In genomic region chr5:83360573-83360972, GRCh38 we compare ENCODE assay signal across 22 cellular contexts.
DNase-seq lines count a peak whose midpoint lies in the region; ATAC-seq, FAIRE-seq and TF ChIP-seq lines count a peak whose summit lies in the region.
"Had no signal": no experiment of that assay in that cellular context is flagged by ENCODE, and none has a peak within 500 bp of the region (broad histone marks: within the 10 kb centered on the region; RNA-seq: fewer than 3 reads in every experiment).

No MANE protein-coding gene starts in this region.

- no peak for TF ChIP-seq CTCF in K562 (IDR thresholded peaks at IDR 0.05 in 2 of 3, conservative IDR thresholded peaks at IDR 0.05 in 1 of 3; ENCODE audit: insufficient read depth in 2 of 3, low read depth in 1 of 3, low read length in 3 of 3)
- TF ChIP-seq CTCF in ovary (IDR thresholded peaks at IDR 0.05): no peak

- no peaks in the 10 kb centered on the region for H4K20me1 ChIP-seq in K562 (replicated peaks; ENCODE audit: control insufficient read depth, insufficient read depth, low read length)

- CTCF ChIA-PET in K562 (lab: Yijun Ruan, JAX; ENCODE audit: low intra/inter-chr PET ratio): no interaction called here

- no peaks in the 10 kb centered on the region for H3K9me1 ChIP-seq in K562 (ENCODE audit: control insufficient read depth, insufficient read depth, low read length)

- no peak for TF ChIP-seq RAD21 in K562 (CRISPR knock-in tag; conservative IDR thresholded peaks at IDR 0.05 in 1 of 2, IDR thresholded peaks at IDR 0.05 in 1 of 2)

- H2BK15ac ChIP-seq in mesendoderm (replicated peaks; ENCODE audit: low read depth): no peak overlapping the region

- no peak overlapping the region for H3K4me2 ChIP-seq in K562 (ENCODE audit: insufficient read depth, low read length)
- no peak overlapping the region for H3K4me2 ChIP-seq in mesendoderm (ENCODE audit: low read length)
- H3K4me2 ChIP-seq: PC-9 had no signal

- no peak overlapping the region for H2AFZ ChIP-seq in K562 (ENCODE audit: low read depth, low read length)
- H2AFZ ChIP-seq: PC-9 had no signal

- no peak overlapping the region for H3K18ac ChIP-seq in mesendoderm (ENCODE audit: low read length)

- H3K27me3 ChIP-seq in K562 (ENCODE audit: control insufficient read depth in 2 of 2, insufficient read depth in 2 of 2, low read length in 2 of 2) (no peaks in the 10 kb centered on the region), mesendoderm (ENCODE audit: insufficient read depth, low read length, poor library complexity) (no peaks in the 10 kb centered on the region), ovary (no peaks in the 10 kb centered on the region)

- no peak overlapping the region for H4K5ac ChIP-seq in mesendoderm (ENCODE audit: low read length)

- no peak overlapping the region for H3K56ac ChIP-seq in mesendoderm (ENCODE audit: low read length)

- no peak overlapping the region for H2BK5ac ChIP-seq in mesendoderm (ENCODE audit: low read length)

- H3K9me3 ChIP-seq in K562 (replicated peaks; ENCODE audit: control insufficient read depth, insufficient read depth, low read depth, low read length): no peaks in the 10 kb centered on the region
- no peaks in the 10 kb centered on the region for H3K9me3 ChIP-seq in ovary

- 0% methylated on average over 2 of the region's 2 CpGs for WGBS in K562 (ENCODE audit: insufficient coverage, low coverage, missing lambda C conversion rate)
- WGBS in mesendoderm (ENCODE audit: extremely low coverage, insufficient coverage, low lambda C conversion rate): no CpG with 5 or more reads among the region's 2 CpGs
- 72 to 86% (median 82%) methylated on average over 2 of the region's 2 CpGs for WGBS in ovary, 3 donors

- POLR2A ChIA-PET in K562 (lab: Yijun Ruan, JAX): no interaction called here

- H3K4me3 ChIP-seq in K562: no peak overlapping the region
- H3K4me3 ChIP-seq in mesendoderm (ENCODE audit: low read length): no peak overlapping the region
- no peak overlapping the region for H3K4me3 ChIP-seq in ovary
- H3K4me3 ChIP-seq: PC-9 had no signal

- FAIRE-seq in K562 (lab: Jason Lieb, UNC): peak; percentile 89
- FAIRE-seq: GM12891, GM19239 had no signal

- H3K4me1 ChIP-seq in K562 (replicated peaks in 1 of 2; ENCODE audit: control insufficient read depth in 2 of 2, insufficient read depth in 2 of 2, low read length in 2 of 2) (peaks cover 0 to 19% of the 10 kb centered on the region in 2 experiments; a peak in 3 of 5 replicates), mesendoderm (ENCODE audit: control insufficient read depth, low read depth, low read length) (no peaks in the 10 kb centered on the region), ovary (ENCODE audit: insufficient read depth) (no peaks in the 10 kb centered on the region)

- H4K8ac ChIP-seq in mesendoderm (ENCODE audit: low read depth, low read length): no peak overlapping the region

- no peak overlapping the region for H3K9ac ChIP-seq in K562 (ENCODE audit: insufficient read depth in 1 of 2, low read depth in 2 of 2, low read length in 2 of 2)
- no peak overlapping the region for H3K9ac ChIP-seq in mesendoderm (ENCODE audit: low read length)

- H3K36me3 ChIP-seq in K562 (ENCODE audit: control insufficient read depth, insufficient read depth, low read length) (no peaks in the 10 kb centered on the region), mesendoderm (ENCODE audit: control insufficient read depth, insufficient read depth, low read length) (no peaks in the 10 kb centered on the region), ovary (no peaks in the 10 kb centered on the region)

- H3K27ac ChIP-seq in K562 (ENCODE audit: extremely low read depth, low read depth, low read length) (no peak overlapping the region), mesendoderm (ENCODE audit: low read depth, low read length) (no peak overlapping the region), ovary (no peak overlapping the region)
- H3K27ac ChIP-seq: 22Rv1, PC-9, RWPE1 had no signal

- H3K23ac ChIP-seq in mesendoderm (ENCODE audit: low read length): no peak overlapping the region

- no peaks in the 10 kb centered on the region for H3K79me2 ChIP-seq in K562 (ENCODE audit: control insufficient read depth, insufficient read depth, low read length)
- H3K79me2 ChIP-seq in mesendoderm (ENCODE audit: control insufficient read depth, insufficient read depth, low read length): no peaks in the 10 kb centered on the region

- intact Hi-C loops in K562 (cut with micrococcal nuclease): no loop called here
- intact Hi-C loops in ovary (cut with DNase I): no loop called here

- no peak overlapping the region for H2BK120ac ChIP-seq in mesendoderm (ENCODE audit: low read depth, low read length)

- H3K4ac ChIP-seq in mesendoderm (ENCODE audit: low read depth, low read length): no peak overlapping the region

- TF ChIP-seq EP300 in K562 (IDR thresholded peaks at IDR 0.05; ENCODE audit: low read length) (peak; percentile 49), ovary (IDR thresholded peaks at IDR 0.05) (no peak)

- peak; percentile 94 for ATAC-seq in K562
- ATAC-seq in HG02588 (IDR thresholded peaks at IDR 0.05; ENCODE audit: unreplicated experiment): no peak

- no peak for TF ChIP-seq POLR2A in K562 (conservative IDR thresholded peaks at IDR 0.05)
- TF ChIP-seq POLR2A in ovary (IDR thresholded peaks at IDR 0.05): no peak

- no TSS peak for BruUV-seq in K562 (replicated peaks; lab: Mats Ljungman, UMichigan)

- in situ Hi-C loops in K562 (cut with MboI): no loop called here

- DNase-seq in DMS53 (lab: John Stamatoyannopoulos, UW) (peak; percentile 4), DMS53 treated with DMSO at 0.1 percent for 48 hours (lab: John Stamatoyannopoulos, UW; ENCODE audit: unreplicated experiment) (no peak), LoVo (ENCODE audit: low spot score) (peak; percentile 13), K562 (ENCODE audit: extremely low read depth in 1 of 4, low spot score in 3 of 4) (peak; percentile 13 to 92 (median 40)), mesendoderm (peak; percentile 5), ovary (no peak)
- no peak for DNase-seq in activated CD4-positive, alpha-beta T cell treated with anti-CD3 and anti-CD28 coated beads, Interleukin-2, amount 50 U/mL, for 48 hours
- DNase-seq: EL, GOT3, HFFc6, MV-4-11, NCI-H1417, NCI-H187, NCI-H2227 treated with DMSO at 0.1 percent for 48 hours, NCI-H524, NCI-H82, PC-9 had no signal

- no peak overlapping the region for H2AK5ac ChIP-seq in mesendoderm (ENCODE audit: low read length)

- no peaks in the 10 kb centered on the region for H3K79me1 ChIP-seq in mesendoderm (ENCODE audit: low read length)

TF ChIP-seq in K562, 482 proteins besides CTCF, POLR2A, EP300 and RAD21 (continues in another document):
- TF ChIP-seq ZBTB49 (CRISPR knock-in tag; IDR thresholded peaks at IDR 0.05; ENCODE audit: borderline replicate concordance) (no peak), ZMIZ1 (IDR thresholded peaks at IDR 0.05; ENCODE audit: low read depth in 2 of 2, low read length in 2 of 2) (no peak)
- TF ChIP-seq, protein P1, sequence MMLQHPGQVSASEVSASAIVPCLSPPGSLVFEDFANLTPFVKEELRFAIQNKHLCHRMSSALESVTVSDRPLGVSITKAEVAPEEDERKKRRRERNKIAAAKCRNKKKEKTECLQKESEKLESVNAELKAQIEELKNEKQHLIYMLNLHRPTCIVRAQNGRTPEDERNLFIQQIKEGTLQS (IDR thresholded peaks at IDR 0.05): peak; percentile 68; the same call in 1 of the 2 replicates
- TF ChIP-seq, protein P1 (CRISPR knock-in tag; conservative IDR thresholded peaks at IDR 0.05): 0 out of 2 replicates have a peak, but pooled peaks have one; percentile 47

Comparison
In these comparisons a context has a peak if more than half of its experiments do, and no peak if none do; other contexts are left out.
1. DNase-seq: peak in DMS53 (single experiment), LoVo (single experiment), K562 (4 of 4) and mesendoderm (single experiment); none in DMS53 treated with DMSO at 0.1 percent for 48 hours (single experiment), ovary (0 of 5) and activated CD4-positive, alpha-beta T cell treated with anti-CD3 and anti-CD28 coated beads, Interleukin-2, amount 50 U/mL, for 48 hours (0 of 2).